1 cellular context compared by ENCODE assay signal in genomic region chr14:85576848-85577541, GRCh38.
TF ChIP-seq lines count a peak whose summit lies in the region.

No MANE protein-coding gene starts in this region.

TF ChIP-seq in endothelial cell of umbilical vein, 7 proteins besides CTCF, POLR2A, EP300 and RAD21 (continued from another document):
- TF ChIP-seq POLR2AphosphoS5 (IDR thresholded peaks at IDR 0.05; ENCODE audit: insufficient read depth, low read depth, low read length) = no peak
